20 cellular contexts compared by ENCODE assay signal in the genomic region with DNA sequence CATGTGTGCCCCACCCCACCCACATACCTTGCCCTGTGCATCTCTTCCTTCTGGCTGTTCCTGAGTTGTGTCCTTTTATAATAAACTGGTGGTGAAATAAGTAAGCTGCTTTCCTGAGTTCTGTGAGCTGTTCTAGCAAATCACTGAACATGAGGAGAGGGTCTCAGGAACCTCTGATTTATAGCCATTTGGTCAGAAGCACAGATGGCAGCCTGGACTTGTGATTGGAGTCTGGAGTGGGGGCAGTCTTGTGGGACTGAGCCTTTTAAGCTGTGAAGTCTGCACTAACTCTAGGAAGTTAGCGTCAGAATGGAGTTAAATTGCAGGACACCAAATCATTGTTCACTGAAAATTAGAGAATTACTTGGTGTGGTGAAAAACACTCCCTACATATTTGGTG.
DNase-seq lines count a peak whose midpoint lies in the region; ATAC-seq and TF ChIP-seq lines count a peak whose summit lies in the region.
"Had no signal": no experiment of that assay in that cellular context is flagged by ENCODE, and none has a peak within 500 bp of the region (broad histone marks: within the 10 kb centered on the region; RNA-seq: fewer than 3 reads in every experiment).

No MANE protein-coding gene starts in this region.

- no peaks in the 10 kb centered on the region for H3K4me1 Mint-ChIP-seq in activated T-cell treated with anti-CD3 and anti-CD28 coated beads, Interleukin-2, amount 50 U/mL, for 24 hours (ENCODE audit: low read depth)
- H3K4me1 Mint-ChIP-seq in activated T-cell treated with anti-CD3 and anti-CD28 coated beads, Interleukin-2, amount 50 U/mL, for 4 hours (ENCODE audit: low read depth): no peaks in the 10 kb centered on the region

- H3K27ac ChIP-seq in WERI-Rb-1: peak overlapping the region; percentile 95
- H3K27ac ChIP-seq: RWPE1 had no signal

- peak overlapping the region; percentile 55 for H3K4me3 ChIP-seq in WERI-Rb-1 (ENCODE audit: low read depth, low read length)

- H3K9me3 ChIP-seq in WERI-Rb-1 (ENCODE audit: severe bottlenecking): no peaks in the 10 kb centered on the region

- peak; percentile 2 for DNase-seq in activated T-cell treated with anti-CD3 and anti-CD28 coated beads, Interleukin-2, amount 50 U/mL, for 24 hours
- no peak for DNase-seq in activated T-cell treated with anti-CD3 and anti-CD28 coated beads, Interleukin-2, amount 50 U/mL, for 4 hours
- peak; percentile 96 for DNase-seq in WERI-Rb-1
- DNase-seq in islet precursor cell: peak; percentile 15
- DNase-seq in SK-N-DZ (ENCODE audit: low spot score): no peak
- no peak for DNase-seq in HPDE6-E6E7 (ENCODE audit: extremely low spot score)
- DNase-seq in NCI-H226: no peak
- DNase-seq: 8988T, Calu3, DMS53, KBM-7, MV-4-11, NCI-H1105, NCI-H146, NCI-H1930, NCI-H2107, SHP77 had no signal

- no peaks in the 10 kb centered on the region for H3K27me3 ChIP-seq in WERI-Rb-1 (ENCODE audit: insufficient read depth, low read depth, severe bottlenecking)

- H3K9me3 Mint-ChIP-seq in activated T-cell treated with anti-CD3 and anti-CD28 coated beads, Interleukin-2, amount 50 U/mL, for 24 hours: no peaks in the 10 kb centered on the region
- no peaks in the 10 kb centered on the region for H3K9me3 Mint-ChIP-seq in activated T-cell treated with anti-CD3 and anti-CD28 coated beads, Interleukin-2, amount 50 U/mL, for 4 hours

- peaks cover 3% of the 10 kb centered on the region; the same call in 1 of the 2 replicates for H3K36me3 ChIP-seq in WERI-Rb-1

- no peak for TF ChIP-seq CTCF in WERI-Rb-1 (IDR thresholded peaks at IDR 0.05; ENCODE audit: low read depth, low read length)

- H3K27ac Mint-ChIP-seq in activated T-cell treated with anti-CD3 and anti-CD28 coated beads, Interleukin-2, amount 50 U/mL, for 24 hours: no peak overlapping the region

- no peak overlapping the region for H3K4me3 Mint-ChIP-seq in activated T-cell treated with anti-CD3 and anti-CD28 coated beads, Interleukin-2, amount 50 U/mL, for 24 hours
- H3K4me3 Mint-ChIP-seq in activated T-cell treated with anti-CD3 and anti-CD28 coated beads, Interleukin-2, amount 50 U/mL, for 4 hours: no peak overlapping the region

- H3K36me3 Mint-ChIP-seq in activated T-cell treated with anti-CD3 and anti-CD28 coated beads, Interleukin-2, amount 50 U/mL, for 24 hours (ENCODE audit: low read depth): no peaks in the 10 kb centered on the region
- no peaks in the 10 kb centered on the region for H3K36me3 Mint-ChIP-seq in activated T-cell treated with anti-CD3 and anti-CD28 coated beads, Interleukin-2, amount 50 U/mL, for 4 hours (ENCODE audit: insufficient read depth)

- no peak for ATAC-seq in activated T-cell treated with anti-CD3 and anti-CD28 coated beads, Interleukin-2, amount 50 U/mL, for 4 hours
- ATAC-seq in HG02973 (IDR thresholded peaks at IDR 0.05; ENCODE audit: unreplicated experiment): no peak
- ATAC-seq: Panc1 had no signal

- peaks cover 3% of the 10 kb centered on the region for H3K27me3 Mint-ChIP-seq in activated T-cell treated with anti-CD3 and anti-CD28 coated beads, Interleukin-2, amount 50 U/mL, for 24 hours
- H3K27me3 Mint-ChIP-seq in activated T-cell treated with anti-CD3 and anti-CD28 coated beads, Interleukin-2, amount 50 U/mL, for 4 hours (ENCODE audit: low read depth): peaks cover 10% of the 10 kb centered on the region

Comparison
In these comparisons a context has a peak if more than half of its experiments do, and no peak if none do; other contexts are left out.
1. DNase-seq: peak in activated T-cell treated with anti-CD3 and anti-CD28 coated beads, Interleukin-2, amount 50 U/mL, for 24 hours (single experiment), WERI-Rb-1 (single experiment) and islet precursor cell (single experiment); none in activated T-cell treated with anti-CD3 and anti-CD28 coated beads, Interleukin-2, amount 50 U/mL, for 4 hours (single experiment), SK-N-DZ (single experiment), HPDE6-E6E7 (single experiment) and NCI-H226 (single experiment).